ENCODE assay signal across 15 cellular contexts in genomic region chr10:125742465-125742864, GRCh38. TPM values are rescaled to one million over a fixed set of nuclear protein-coding genes. Genes with fewer than 3 reads are reported as not detected.
A peak's percentile ranks its signal among the peaks of the same experiment; 100 is the strongest.
DNase-seq lines count a peak whose midpoint lies in the region; ATAC-seq and TF ChIP-seq lines count a peak whose summit lies in the region.
"Had no signal": no experiment of that assay in that cellular context is flagged by ENCODE, and none has a peak within 500 bp of the region (broad histone marks: within the 10 kb centered on the region; RNA-seq: fewer than 3 reads in every experiment).

No MANE protein-coding gene starts in this region.

- ATAC-seq in HG03378 (IDR thresholded peaks at IDR 0.05; ENCODE audit: unreplicated experiment) (no peak), left colon (no peak)

- no peak overlapping the region for H3K4me2 ChIP-seq in OCI-LY1 (ENCODE audit: low read length)

- H3K79me2 ChIP-seq in OCI-LY1 (ENCODE audit: insufficient read depth, low read length), result no peaks in the 10 kb centered on the region

- H3K9me2 ChIP-seq in OCI-LY1 (ENCODE audit: low read depth, low read length), result no peaks in the 10 kb centered on the region

- H2AFZ ChIP-seq in OCI-LY1 (ENCODE audit: low read length), result no peak overlapping the region

- H3K4me3 ChIP-seq in GM06990 (replicated peaks; ENCODE audit: low read depth, low read length) (no peak overlapping the region), OCI-LY1 (ENCODE audit: low read depth, low read length, poor library complexity, severe bottlenecking) (no peak overlapping the region), choroid plexus epithelial cell (ENCODE audit: low read depth, low read length) (no peak overlapping the region)
- H3K4me3 ChIP-seq: lung had no signal

- H3K27me3 Mint-ChIP-seq in neural crest cell (ENCODE audit: low read depth), result no peaks in the 10 kb centered on the region
- H3K27me3 Mint-ChIP-seq: dendritic cell treated with granulocyte-macrophage colony-stimulating factor and Interleukin-4, amounts not matched to agents 40 ng/mL and 50 ng/mL, for 4 days had no signal

- H3K36me3 ChIP-seq in GM06990 (ENCODE audit: control insufficient read depth, insufficient read depth, low read length) (peaks cover 28% of the 10 kb centered on the region), OCI-LY1 (ENCODE audit: insufficient read depth, low read length) (peaks cover 95% of the 10 kb centered on the region)

- H3K9me3 ChIP-seq in OCI-LY1 (ENCODE audit: low read length), result no peaks in the 10 kb centered on the region

- no peaks in the 10 kb centered on the region for H3K4me1 ChIP-seq in OCI-LY1 (ENCODE audit: insufficient read depth, low read length, severe bottlenecking)

- intact Hi-C loops in left colon (cut with DNase I, micrococcal nuclease), result no loop called here

- TF ChIP-seq CTCF in GM06990 (IDR thresholded peaks at IDR 0.05; ENCODE audit: insufficient read depth, low read length, poor library complexity, severe bottlenecking), result peak; percentile 6
- TF ChIP-seq CTCF in OCI-LY1 (IDR thresholded peaks at IDR 0.05; ENCODE audit: low read length), result peak; percentile 22; the same call in 1 of the 2 replicates
- peak; percentile 43 for TF ChIP-seq CTCF in choroid plexus epithelial cell (conservative IDR thresholded peaks at IDR 0.05; ENCODE audit: low read depth, low read length)
- peak; percentile 39 for TF ChIP-seq CTCF in neural crest cell (conservative IDR thresholded peaks at IDR 0.05)

- peaks cover 12% of the 10 kb centered on the region for H3K4me1 Mint-ChIP-seq in neural crest cell

- in situ Hi-C loops in KBM-7 (cut with MboI; ENCODE audit: low pct_unique_long_range_greater_than_20kb, low sequenced_read_pairs), result no loop called here

- DNase-seq in GM06990 (ENCODE audit: extremely low read depth, insufficient read length) (no peak), choroid plexus epithelial cell (ENCODE audit: low read depth) (peak; percentile 45), neural crest cell (ENCODE audit: low read depth, low spot score) (no peak), KBM-7 (no peak), left colon (no peak)
- DNase-seq in stimulated activated CD4-positive, alpha-beta T cell treated with anti-CD3 and anti-CD28 coated beads, Interleukin-1b, Interleukin-23, amount 100 ng/mL, for 48 hours, result no peak
- DNase-seq: activated CD4-positive, alpha-beta T cell treated with anti-CD3 and anti-CD28 coated beads, Interleukin-2, amount 50 U/mL, for 4 hours; activated naive CD4-positive, alpha-beta T cell treated with anti-CD3 and anti-CD28 coated beads for 36 hours; head of caudate nucleus; NCI-H510A had no signal

- H3K36me3 Mint-ChIP-seq in neural crest cell (ENCODE audit: low read depth), result peaks cover 26% of the 10 kb centered on the region

- H4K20me1 ChIP-seq in OCI-LY1 (ENCODE audit: insufficient read depth, low read length), result no peaks in the 10 kb centered on the region

- no peak overlapping the region for H3K27ac ChIP-seq in OCI-LY1 (ENCODE audit: low read depth, low read length, poor library complexity, severe bottlenecking)

- no peak overlapping the region for H3K9ac ChIP-seq in OCI-LY1 (ENCODE audit: low read length)

- H3F3A ChIP-seq in OCI-LY1 (ENCODE audit: insufficient read depth, low read length), result no peaks in the 10 kb centered on the region

- H3K27me3 ChIP-seq in GM06990 (replicated peaks; ENCODE audit: control insufficient read depth, insufficient read depth, low read length) (no peaks in the 10 kb centered on the region), OCI-LY1 (ENCODE audit: insufficient read depth, low read length) (no peaks in the 10 kb centered on the region)

- no peaks in the 10 kb centered on the region for H3K9me3 Mint-ChIP-seq in neural crest cell
- H3K9me3 Mint-ChIP-seq: activated naive CD4-positive, alpha-beta T cell treated with anti-CD3 and anti-CD28 coated beads for 36 hours; dendritic cell treated with granulocyte-macrophage colony-stimulating factor and Interleukin-4, amounts not matched to agents 40 ng/mL and 50 ng/mL, for 4 days had no signal

- H3K27ac Mint-ChIP-seq in neural crest cell (ENCODE audit: unreplicated experiment), result no peak overlapping the region
- H3K27ac Mint-ChIP-seq: activated naive CD4-positive, alpha-beta T cell treated with anti-CD3 and anti-CD28 coated beads for 36 hours; dendritic cell treated with granulocyte-macrophage colony-stimulating factor and Interleukin-4, amounts not matched to agents 40 ng/mL and 50 ng/mL, for 4 days had no signal

- no peak overlapping the region for H3K4me3 Mint-ChIP-seq in neural crest cell
- H3K4me3 Mint-ChIP-seq: activated naive CD4-positive, alpha-beta T cell treated with anti-CD3 and anti-CD28 coated beads for 36 hours; dendritic cell treated with granulocyte-macrophage colony-stimulating factor and Interleukin-4, amounts not matched to agents 40 ng/mL and 50 ng/mL, for 4 days had no signal

RNA-seq across cellular contexts. Expression of gene EDRF1, which starts 23.0 kb away (rescaled TPM):
- total RNA-seq in neural crest cell (42.7 and 46.9 TPM in 2 replicates), left colon (10 to 100 TPM; 17.9 to 18.2 TPM)

RNA-seq across cellular contexts. Expression of gene MMP21, which starts 33.2 kb away (rescaled TPM):
- total RNA-seq in neural crest cell, result not detected in 2 replicates
- total RNA-seq in left colon, result not detected
- total RNA-seq: activated naive CD4-positive, alpha-beta T cell treated with anti-CD3 and anti-CD28 coated beads for 36 hours had no signal

RNA-seq across cellular contexts. Expression of gene TEX36, which starts 59.5 kb away (rescaled TPM):
- total RNA-seq in neural crest cell, result not detected in 2 replicates
- total RNA-seq in left colon, result not detected
- total RNA-seq: activated naive CD4-positive, alpha-beta T cell treated with anti-CD3 and anti-CD28 coated beads for 36 hours; lung; posterior vena cava had no signal
